ENCODE assay signal across 1 cellular context in genomic region chr14:39422243-39422642, GRCh38.
A peak's percentile ranks its signal among the peaks of the same experiment; 100 is the strongest.
TF ChIP-seq lines count a peak whose summit lies in the region.

No MANE protein-coding gene starts in this region.

TF ChIP-seq in HepG2, 621 proteins besides CTCF, POLR2A, EP300 and RAD21:
- 0 out of 2 replicates have a peak, but pooled peaks have one; percentile 41 for TF ChIP-seq SP1 (IDR thresholded peaks at IDR 0.05)
- TF ChIP-seq SP1 (CRISPR knock-in tag; IDR thresholded peaks at IDR 0.05), result no peak
- no peak for TF ChIP-seq AGO2 (optimal IDR thresholded peaks at IDR 0.05; ENCODE audit: low read depth, low read length)
- TF ChIP-seq ZNF282 (IDR thresholded peaks at IDR 0.05; ENCODE audit: partially characterized antibody), result peak; percentile 52
- TF ChIP-seq PLRG1 (conservative IDR thresholded peaks at IDR 0.05), result 0 out of 2 replicates have a peak, but pooled peaks have one; percentile 65
- TF ChIP-seq CREB1 (IDR thresholded peaks at IDR 0.05), result peak; percentile 28; the same call in 1 of the 2 replicates
- no peak for TF ChIP-seq CREB1 (CRISPR knock-in tag; IDR thresholded peaks at IDR 0.05)
- TF ChIP-seq ZNF816 (CRISPR knock-in tag; IDR thresholded peaks at IDR 0.05; ENCODE audit: borderline replicate concordance), result 0 out of 2 replicates have a peak, but pooled peaks have one; percentile 39
